In the genomic region with DNA sequence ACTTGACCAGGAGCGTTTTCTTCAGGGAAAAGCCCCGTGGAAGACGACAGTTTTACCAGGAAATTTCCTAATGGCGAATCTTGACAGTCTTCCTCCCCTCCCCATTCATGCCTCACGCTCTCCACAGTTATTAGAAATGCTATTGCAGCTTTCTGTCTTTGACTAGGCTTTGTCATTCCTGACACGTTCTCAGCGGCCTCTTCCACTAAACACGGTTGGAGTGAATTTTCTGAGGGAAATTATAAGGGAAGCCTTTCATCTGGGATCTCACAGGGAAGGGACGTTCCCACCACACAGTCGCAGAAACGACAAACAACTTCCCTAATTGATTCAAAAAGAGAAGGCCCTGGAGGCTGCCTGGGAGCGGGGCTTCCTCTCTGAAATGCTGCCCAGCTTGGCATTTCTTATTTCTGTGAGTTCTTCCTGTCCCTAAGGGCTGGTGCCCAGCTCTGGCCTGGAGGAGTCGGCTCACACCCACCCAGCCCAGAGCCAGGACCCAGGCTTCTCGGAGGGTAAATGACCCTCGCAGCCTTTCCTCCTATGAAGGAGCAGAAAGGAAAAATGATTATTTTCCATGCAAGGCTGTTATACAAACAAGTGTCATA, we compare ENCODE assay signal across 15 cellular contexts.
DNase-seq lines count a peak whose midpoint lies in the region; ATAC-seq lines count a peak whose summit lies in the region.
"Had no signal": no experiment of that assay in that cellular context is flagged by ENCODE, and none has a peak within 500 bp of the region (broad histone marks: within the 10 kb centered on the region; RNA-seq: fewer than 3 reads in every experiment).

No MANE protein-coding gene starts in this region.

- no peak for ATAC-seq in GM19397 (IDR thresholded peaks at IDR 0.05; ENCODE audit: unreplicated experiment)
- ATAC-seq: GM12878 had no signal

- peak; percentile 3 for DNase-seq in NCI-H2227 (lab: John Stamatoyannopoulos, UW; ENCODE audit: unreplicated experiment)
- DNase-seq in NCI-H2227 treated with DMSO at 0.1 percent for 48 hours (lab: John Stamatoyannopoulos, UW): no peak
- peak in 26 of 61 donors; percentile 9 to 64 (median 24) for DNase-seq in caudate nucleus (lab: John Stamatoyannopoulos, UW)
- DNase-seq in midbrain (lab: John Stamatoyannopoulos, UW): peak; percentile 20
- DNase-seq in putamen (ENCODE audit: low spot score): peak; percentile 33
- DNase-seq in KG1 (lab: John Stamatoyannopoulos, UW): no peak
- no peak for DNase-seq in HUDEP-2 (lab: John Stamatoyannopoulos, UW; ENCODE audit: unreplicated experiment in 76 of 76)
- DNase-seq: AML-193; CD4-positive, CD25-positive, alpha-beta regulatory T cell; DMS 273 treated with DMSO at 0.1 percent for 48 hours; GOT3 had no signal

- H3K27ac ChIP-seq in caudate nucleus (ENCODE audit: low read depth, low read length): peak overlapping the region; percentile 36
- H3K27ac ChIP-seq: 22Rv1; BLaER1 treated with 17β-estradiol and CSF1 and Interleukin-3, amounts not matched to agents 10 nM and 100 nM had no signal

Comparison
In these comparisons a context has a peak if more than half of its experiments do, and no peak if none do; other contexts are left out.
1. DNase-seq: peak in NCI-H2227 (single experiment), midbrain (single experiment) and putamen (single experiment); none in NCI-H2227 treated with DMSO at 0.1 percent for 48 hours (single experiment), KG1 (single experiment) and HUDEP-2 (0 of 76).